In the genomic region with DNA sequence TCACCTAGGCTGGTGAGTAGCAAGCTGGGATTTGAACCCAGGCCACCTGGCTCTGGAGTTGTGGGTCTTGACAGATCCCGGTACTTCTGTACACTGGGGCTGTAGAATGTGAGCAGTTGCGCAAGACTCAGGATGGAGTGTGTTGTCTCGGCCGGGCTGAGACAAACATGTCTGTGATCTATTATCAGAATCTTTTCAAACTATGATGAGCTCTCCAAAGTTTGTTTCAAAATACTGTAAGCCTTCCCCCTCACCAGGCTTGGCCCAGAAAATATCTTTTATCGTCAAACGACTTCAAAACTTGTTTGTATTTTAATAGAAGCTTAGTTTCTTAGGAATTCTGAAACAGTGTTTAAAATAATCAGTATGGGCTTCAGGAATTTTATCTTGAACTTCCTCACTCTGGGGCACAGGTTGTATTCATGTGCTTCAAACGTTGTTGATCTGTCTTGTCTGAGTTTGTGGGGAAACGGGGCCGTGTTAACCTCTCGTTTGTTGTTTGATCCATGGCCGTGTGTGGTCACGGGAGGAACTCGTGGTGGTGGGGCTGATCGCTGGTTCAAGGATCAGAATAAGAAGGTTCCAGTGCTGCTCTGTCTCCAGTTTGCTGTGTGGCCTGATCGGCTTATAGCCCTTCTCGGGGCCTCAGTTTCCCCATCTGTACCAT, we compare ENCODE assay signal across 1 cellular context.
TF ChIP-seq lines count a peak whose summit lies in the region.

No MANE protein-coding gene starts in this region.

TF ChIP-seq in HepG2, 621 proteins besides CTCF, POLR2A, EP300 and RAD21:
- TF ChIP-seq ATF7 (IDR thresholded peaks at IDR 0.05) (no peak), ATF7 (CRISPR knock-in tag; IDR thresholded peaks at IDR 0.05) (no peak), ZNF446 (CRISPR knock-in tag; IDR thresholded peaks at IDR 0.05) (no peak), ZNF441 (CRISPR knock-in tag; IDR thresholded peaks at IDR 0.05; ENCODE audit: borderline replicate concordance) (peak; percentile 55; the same call in 1 of the 2 replicates), KDM1A (CRISPR knock-in tag; IDR thresholded peaks at IDR 0.05) (peak; percentile 33; the same call in 1 of the 2 replicates), RBAK (CRISPR knock-in tag; IDR thresholded peaks at IDR 0.05) (peak; percentile 96), CEBPB (IDR thresholded peaks at IDR 0.05; ENCODE audit: borderline replicate concordance, low read depth, low read length) (peak; percentile 98), SMC3 (IDR thresholded peaks at IDR 0.05; ENCODE audit: low read length) (peak; percentile 10; the same call in 1 of the 2 replicates), RCOR2 (CRISPR knock-in tag; IDR thresholded peaks at IDR 0.05) (peak; percentile 28; the same call in 1 of the 2 replicates), FOXA1 (IDR thresholded peaks at IDR 0.05) (no peak), FOXA1 (CRISPR knock-in tag; IDR thresholded peaks at IDR 0.05) (0 out of 2 replicates have a peak, but pooled peaks have one; percentile 22), GATAD2A (CRISPR knock-in tag; IDR thresholded peaks at IDR 0.05) (peak; percentile 30; the same call in 1 of the 2 replicates), TGIF2 (CRISPR knock-in tag; IDR thresholded peaks at IDR 0.05) (0 out of 2 replicates have a peak, but pooled peaks have one; percentile 35), SAP130 (CRISPR knock-in tag; IDR thresholded peaks at IDR 0.05; ENCODE audit: low read depth) (peak; percentile 36; the same call in 1 of the 2 replicates), ZNF629 (CRISPR knock-in tag; conservative IDR thresholded peaks at IDR 0.05) (peak; percentile 58), FOXP1 (IDR thresholded peaks at IDR 0.05) (no peak), FOXP1 (CRISPR knock-in tag; IDR thresholded peaks at IDR 0.05) (peak; percentile 26; the same call in 1 of the 2 replicates), SOX6 (IDR thresholded peaks at IDR 0.05) (no peak), SOX6 (CRISPR knock-in tag; IDR thresholded peaks at IDR 0.05) (peak; percentile 23; the same call in 1 of the 2 replicates), FOXA3 (CRISPR knock-in tag; IDR thresholded peaks at IDR 0.05) (peak; percentile 25; the same call in 1 of the 2 replicates), CENPT (CRISPR knock-in tag; IDR thresholded peaks at IDR 0.05; ENCODE audit: low read depth) (no peak), CEBPG (CRISPR knock-in tag; IDR thresholded peaks at IDR 0.05) (peak; percentile 98), SALL1 (CRISPR knock-in tag; IDR thresholded peaks at IDR 0.05) (peak; percentile 18; the same call in 1 of the 2 replicates), RFXAP (CRISPR knock-in tag; IDR thresholded peaks at IDR 0.05; ENCODE audit: borderline replicate concordance) (no peak)
- TF ChIP-seq, protein P1, sequence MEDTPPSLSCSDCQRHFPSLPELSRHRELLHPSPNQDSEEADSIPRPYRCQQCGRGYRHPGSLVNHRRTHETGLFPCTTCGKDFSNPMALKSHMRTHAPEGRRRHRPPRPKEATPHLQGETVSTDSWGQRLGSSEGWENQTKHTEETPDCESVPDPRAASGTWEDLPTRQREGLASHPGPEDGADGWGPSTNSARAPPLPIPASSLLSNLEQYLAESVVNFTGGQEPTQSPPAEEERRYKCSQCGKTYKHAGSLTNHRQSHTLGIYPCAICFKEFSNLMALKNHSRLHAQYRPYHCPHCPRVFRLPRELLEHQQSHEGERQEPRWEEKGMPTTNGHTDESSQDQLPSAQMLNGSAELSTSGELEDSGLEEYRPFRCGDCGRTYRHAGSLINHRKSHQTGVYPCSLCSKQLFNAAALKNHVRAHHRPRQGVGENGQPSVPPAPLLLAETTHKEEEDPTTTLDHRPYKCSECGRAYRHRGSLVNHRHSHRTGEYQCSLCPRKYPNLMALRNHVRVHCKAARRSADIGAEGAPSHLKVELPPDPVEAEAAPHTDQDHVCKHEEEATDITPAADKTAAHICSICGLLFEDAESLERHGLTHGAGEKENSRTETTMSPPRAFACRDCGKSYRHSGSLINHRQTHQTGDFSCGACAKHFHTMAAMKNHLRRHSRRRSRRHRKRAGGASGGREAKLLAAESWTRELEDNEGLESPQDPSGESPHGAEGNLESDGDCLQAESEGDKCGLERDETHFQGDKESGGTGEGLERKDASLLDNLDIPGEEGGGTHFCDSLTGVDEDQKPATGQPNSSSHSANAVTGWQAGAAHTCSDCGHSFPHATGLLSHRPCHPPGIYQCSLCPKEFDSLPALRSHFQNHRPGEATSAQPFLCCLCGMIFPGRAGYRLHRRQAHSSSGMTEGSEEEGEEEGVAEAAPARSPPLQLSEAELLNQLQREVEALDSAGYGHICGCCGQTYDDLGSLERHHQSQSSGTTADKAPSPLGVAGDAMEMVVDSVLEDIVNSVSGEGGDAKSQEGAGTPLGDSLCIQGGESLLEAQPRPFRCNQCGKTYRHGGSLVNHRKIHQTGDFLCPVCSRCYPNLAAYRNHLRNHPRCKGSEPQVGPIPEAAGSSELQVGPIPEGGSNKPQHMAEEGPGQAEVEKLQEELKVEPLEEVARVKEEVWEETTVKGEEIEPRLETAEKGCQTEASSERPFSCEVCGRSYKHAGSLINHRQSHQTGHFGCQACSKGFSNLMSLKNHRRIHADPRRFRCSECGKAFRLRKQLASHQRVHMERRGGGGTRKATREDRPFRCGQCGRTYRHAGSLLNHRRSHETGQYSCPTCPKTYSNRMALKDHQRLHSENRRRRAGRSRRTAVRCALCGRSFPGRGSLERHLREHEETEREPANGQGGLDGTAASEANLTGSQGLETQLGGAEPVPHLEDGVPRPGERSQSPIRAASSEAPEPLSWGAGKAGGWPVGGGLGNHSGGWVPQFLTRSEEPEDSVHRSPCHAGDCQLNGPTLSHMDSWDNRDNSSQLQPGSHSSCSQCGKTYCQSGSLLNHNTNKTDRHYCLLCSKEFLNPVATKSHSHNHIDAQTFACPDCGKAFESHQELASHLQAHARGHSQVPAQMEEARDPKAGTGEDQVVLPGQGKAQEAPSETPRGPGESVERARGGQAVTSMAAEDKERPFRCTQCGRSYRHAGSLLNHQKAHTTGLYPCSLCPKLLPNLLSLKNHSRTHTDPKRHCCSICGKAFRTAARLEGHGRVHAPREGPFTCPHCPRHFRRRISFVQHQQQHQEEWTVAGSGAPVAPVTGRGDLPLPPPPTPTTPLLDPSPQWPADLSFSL (CRISPR knock-in tag; IDR thresholded peaks at IDR 0.05) = 0 out of 2 replicates have a peak, but pooled peaks have one; percentile 51
- TF ChIP-seq, protein P2, sequence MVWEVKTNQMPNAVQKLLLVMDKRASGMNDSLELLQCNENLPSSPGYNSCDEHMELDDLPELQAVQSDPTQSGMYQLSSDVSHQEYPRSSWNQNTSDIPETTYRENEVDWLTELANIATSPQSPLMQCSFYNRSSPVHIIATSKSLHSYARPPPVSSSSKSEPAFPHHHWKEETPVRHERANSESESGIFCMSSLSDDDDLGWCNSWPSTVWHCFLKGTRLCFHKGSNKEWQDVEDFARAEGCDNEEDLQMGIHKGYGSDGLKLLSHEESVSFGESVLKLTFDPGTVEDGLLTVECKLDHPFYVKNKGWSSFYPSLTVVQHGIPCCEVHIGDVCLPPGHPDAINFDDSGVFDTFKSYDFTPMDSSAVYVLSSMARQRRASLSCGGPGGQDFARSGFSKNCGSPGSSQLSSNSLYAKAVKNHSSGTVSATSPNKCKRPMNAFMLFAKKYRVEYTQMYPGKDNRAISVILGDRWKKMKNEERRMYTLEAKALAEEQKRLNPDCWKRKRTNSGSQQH (CRISPR knock-in tag; IDR thresholded peaks at IDR 0.05; ENCODE audit: low read depth) = 0 out of 2 replicates have a peak, but pooled peaks have one; percentile 37
- TF ChIP-seq, protein P3, sequence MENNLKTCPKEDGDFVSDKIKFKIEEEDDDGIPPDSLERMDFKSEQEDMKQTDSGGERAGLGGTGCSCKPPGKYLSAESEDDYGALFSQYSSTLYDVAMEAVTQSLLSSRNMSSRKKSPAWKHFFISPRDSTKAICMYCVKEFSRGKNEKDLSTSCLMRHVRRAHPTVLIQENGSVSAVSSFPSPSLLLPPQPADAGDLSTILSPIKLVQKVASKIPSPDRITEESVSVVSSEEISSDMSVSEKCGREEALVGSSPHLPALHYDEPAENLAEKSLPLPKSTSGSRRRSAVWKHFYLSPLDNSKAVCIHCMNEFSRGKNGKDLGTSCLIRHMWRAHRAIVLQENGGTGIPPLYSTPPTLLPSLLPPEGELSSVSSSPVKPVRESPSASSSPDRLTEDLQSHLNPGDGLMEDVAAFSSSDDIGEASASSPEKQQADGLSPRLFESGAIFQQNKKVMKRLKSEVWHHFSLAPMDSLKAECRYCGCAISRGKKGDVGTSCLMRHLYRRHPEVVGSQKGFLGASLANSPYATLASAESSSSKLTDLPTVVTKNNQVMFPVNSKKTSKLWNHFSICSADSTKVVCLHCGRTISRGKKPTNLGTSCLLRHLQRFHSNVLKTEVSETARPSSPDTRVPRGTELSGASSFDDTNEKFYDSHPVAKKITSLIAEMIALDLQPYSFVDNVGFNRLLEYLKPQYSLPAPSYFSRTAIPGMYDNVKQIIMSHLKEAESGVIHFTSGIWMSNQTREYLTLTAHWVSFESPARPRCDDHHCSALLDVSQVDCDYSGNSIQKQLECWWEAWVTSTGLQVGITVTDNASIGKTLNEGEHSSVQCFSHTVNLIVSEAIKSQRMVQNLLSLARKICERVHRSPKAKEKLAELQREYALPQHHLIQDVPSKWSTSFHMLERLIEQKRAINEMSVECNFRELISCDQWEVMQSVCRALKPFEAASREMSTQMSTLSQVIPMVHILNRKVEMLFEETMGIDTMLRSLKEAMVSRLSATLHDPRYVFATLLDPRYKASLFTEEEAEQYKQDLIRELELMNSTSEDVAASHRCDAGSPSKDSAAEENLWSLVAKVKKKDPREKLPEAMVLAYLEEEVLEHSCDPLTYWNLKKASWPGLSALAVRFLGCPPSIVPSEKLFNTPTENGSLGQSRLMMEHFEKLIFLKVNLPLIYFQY (CRISPR knock-in tag; IDR thresholded peaks at IDR 0.05; ENCODE audit: borderline replicate concordance) = peak; percentile 44; the same call in 1 of the 2 replicates
- TF ChIP-seq, protein P4, sequence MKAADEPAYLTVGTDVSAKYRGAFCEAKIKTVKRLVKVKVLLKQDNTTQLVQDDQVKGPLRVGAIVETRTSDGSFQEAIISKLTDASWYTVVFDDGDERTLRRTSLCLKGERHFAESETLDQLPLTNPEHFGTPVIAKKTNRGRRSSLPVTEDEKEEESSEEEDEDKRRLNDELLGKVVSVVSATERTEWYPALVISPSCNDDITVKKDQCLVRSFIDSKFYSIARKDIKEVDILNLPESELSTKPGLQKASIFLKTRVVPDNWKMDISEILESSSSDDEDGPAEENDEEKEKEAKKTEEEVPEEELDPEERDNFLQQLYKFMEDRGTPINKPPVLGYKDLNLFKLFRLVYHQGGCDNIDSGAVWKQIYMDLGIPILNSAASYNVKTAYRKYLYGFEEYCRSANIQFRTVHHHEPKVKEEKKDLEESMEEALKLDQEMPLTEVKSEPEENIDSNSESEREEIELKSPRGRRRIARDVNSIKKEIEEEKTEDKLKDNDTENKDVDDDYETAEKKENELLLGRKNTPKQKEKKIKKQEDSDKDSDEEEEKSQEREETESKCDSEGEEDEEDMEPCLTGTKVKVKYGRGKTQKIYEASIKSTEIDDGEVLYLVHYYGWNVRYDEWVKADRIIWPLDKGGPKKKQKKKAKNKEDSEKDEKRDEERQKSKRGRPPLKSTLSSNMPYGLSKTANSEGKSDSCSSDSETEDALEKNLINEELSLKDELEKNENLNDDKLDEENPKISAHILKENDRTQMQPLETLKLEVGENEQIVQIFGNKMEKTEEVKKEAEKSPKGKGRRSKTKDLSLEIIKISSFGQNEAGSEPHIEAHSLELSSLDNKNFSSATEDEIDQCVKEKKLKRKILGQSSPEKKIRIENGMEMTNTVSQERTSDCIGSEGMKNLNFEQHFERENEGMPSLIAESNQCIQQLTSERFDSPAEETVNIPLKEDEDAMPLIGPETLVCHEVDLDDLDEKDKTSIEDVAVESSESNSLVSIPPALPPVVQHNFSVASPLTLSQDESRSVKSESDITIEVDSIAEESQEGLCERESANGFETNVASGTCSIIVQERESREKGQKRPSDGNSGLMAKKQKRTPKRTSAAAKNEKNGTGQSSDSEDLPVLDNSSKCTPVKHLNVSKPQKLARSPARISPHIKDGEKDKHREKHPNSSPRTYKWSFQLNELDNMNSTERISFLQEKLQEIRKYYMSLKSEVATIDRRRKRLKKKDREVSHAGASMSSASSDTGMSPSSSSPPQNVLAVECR (CRISPR knock-in tag; IDR thresholded peaks at IDR 0.05; ENCODE audit: borderline replicate concordance) = no peak
- TF ChIP-seq, protein P5, sequence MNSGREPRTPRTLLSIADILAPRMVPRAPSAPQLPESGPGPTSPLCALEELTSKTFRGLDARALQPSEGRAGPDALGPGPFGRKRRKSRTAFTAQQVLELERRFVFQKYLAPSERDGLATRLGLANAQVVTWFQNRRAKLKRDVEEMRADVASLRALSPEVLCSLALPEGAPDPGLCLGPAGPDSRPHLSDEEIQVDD (CRISPR knock-in tag; IDR thresholded peaks at IDR 0.05; ENCODE audit: borderline replicate concordance) = no peak
- TF ChIP-seq, protein P6, sequence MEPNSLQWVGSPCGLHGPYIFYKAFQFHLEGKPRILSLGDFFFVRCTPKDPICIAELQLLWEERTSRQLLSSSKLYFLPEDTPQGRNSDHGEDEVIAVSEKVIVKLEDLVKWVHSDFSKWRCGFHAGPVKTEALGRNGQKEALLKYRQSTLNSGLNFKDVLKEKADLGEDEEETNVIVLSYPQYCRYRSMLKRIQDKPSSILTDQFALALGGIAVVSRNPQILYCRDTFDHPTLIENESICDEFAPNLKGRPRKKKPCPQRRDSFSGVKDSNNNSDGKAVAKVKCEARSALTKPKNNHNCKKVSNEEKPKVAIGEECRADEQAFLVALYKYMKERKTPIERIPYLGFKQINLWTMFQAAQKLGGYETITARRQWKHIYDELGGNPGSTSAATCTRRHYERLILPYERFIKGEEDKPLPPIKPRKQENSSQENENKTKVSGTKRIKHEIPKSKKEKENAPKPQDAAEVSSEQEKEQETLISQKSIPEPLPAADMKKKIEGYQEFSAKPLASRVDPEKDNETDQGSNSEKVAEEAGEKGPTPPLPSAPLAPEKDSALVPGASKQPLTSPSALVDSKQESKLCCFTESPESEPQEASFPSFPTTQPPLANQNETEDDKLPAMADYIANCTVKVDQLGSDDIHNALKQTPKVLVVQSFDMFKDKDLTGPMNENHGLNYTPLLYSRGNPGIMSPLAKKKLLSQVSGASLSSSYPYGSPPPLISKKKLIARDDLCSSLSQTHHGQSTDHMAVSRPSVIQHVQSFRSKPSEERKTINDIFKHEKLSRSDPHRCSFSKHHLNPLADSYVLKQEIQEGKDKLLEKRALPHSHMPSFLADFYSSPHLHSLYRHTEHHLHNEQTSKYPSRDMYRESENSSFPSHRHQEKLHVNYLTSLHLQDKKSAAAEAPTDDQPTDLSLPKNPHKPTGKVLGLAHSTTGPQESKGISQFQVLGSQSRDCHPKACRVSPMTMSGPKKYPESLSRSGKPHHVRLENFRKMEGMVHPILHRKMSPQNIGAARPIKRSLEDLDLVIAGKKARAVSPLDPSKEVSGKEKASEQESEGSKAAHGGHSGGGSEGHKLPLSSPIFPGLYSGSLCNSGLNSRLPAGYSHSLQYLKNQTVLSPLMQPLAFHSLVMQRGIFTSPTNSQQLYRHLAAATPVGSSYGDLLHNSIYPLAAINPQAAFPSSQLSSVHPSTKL (CRISPR knock-in tag; IDR thresholded peaks at IDR 0.05) = peak; percentile 41; the same call in 1 of the 2 replicates
- TF ChIP-seq, protein P7, sequence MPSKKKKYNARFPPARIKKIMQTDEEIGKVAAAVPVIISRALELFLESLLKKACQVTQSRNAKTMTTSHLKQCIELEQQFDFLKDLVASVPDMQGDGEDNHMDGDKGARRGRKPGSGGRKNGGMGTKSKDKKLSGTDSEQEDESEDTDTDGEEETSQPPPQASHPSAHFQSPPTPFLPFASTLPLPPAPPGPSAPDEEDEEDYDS (CRISPR knock-in tag; IDR thresholded peaks at IDR 0.05) = no peak
